8 cellular contexts compared by ENCODE assay signal in the genomic region with DNA sequence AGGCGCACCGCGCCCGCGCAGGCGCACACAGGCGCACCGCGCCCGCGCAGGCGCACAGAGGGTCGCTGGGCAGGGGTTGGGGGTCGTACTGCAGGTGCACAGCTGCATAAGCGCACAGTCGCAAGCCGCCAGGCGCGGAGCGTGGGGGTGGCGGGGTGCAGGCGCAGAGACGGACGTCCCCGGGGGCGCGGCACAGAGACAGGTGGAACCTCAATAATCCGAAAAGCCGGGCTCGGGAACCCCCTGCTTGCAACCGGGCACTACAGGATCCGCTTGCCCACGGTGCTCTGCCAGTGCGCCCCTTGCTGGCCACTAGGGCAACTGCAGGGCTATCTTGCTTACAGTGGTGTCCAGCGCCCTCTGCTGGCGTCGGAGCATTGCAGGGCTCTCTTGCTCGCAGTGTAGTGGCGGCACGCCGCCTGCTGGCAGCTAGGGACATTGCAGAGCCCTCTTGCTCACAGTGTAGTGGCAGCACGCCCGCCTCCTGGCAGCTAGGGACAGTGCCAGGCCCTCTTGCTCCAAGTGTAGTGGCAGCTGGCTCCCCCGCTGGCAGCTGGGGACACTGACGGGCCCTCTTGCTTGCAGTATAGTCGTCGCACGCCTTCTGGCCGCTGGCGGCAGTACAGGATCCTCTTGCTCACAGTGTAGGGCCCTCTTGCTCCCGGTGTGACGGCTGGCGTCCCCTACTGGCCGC. TPM values are rescaled to one million over a fixed set of nuclear protein-coding genes. Genes with fewer than 3 reads are reported as not detected.
DNase-seq lines count a peak whose midpoint lies in the region; ATAC-seq and TF ChIP-seq lines count a peak whose summit lies in the region.

No MANE protein-coding gene starts in this region.

- H3K9me3 ChIP-seq in AG04450 (ENCODE audit: control insufficient read depth, insufficient read depth, low read length) = peaks cover 11% of the 10 kb centered on the region

- TF ChIP-seq CTCF in AG04450 (IDR thresholded peaks at IDR 0.05; ENCODE audit: low read depth, low read length) = peak; percentile 25; the same call in 1 of the 2 replicates

- POLR2A ChIA-PET in AG04450 (lab: Yijun Ruan, JAX) = no interaction called here

- H3K27me3 Mint-ChIP-seq in naive B cell = peaks cover 3 to 24% (median 20%) of the 10 kb centered on the region in 3 donors

- peak overlapping the region in 1 of 6 donors; percentile 47 for H3K27ac Mint-ChIP-seq in naive B cell

- H3K27ac ChIP-seq in AG04450 (ENCODE audit: low read depth, low read length) = no peak overlapping the region

- DNase-seq in AG04450 (ENCODE audit: low read depth, low spot score) = no peak
- DNase-seq in HT1080 (ENCODE audit: low read depth) = peak; percentile 61
- DNase-seq in activated CD4-positive, alpha-beta T cell treated with anti-CD3 and anti-CD28 coated beads for 4 hours = peak; percentile 42 to 47
- DNase-seq in dermis blood vessel endothelial cell = peak; percentile 64
- DNase-seq in naive B cell = peak; percentile 23
- peak; percentile 76 for DNase-seq in stimulated activated naive CD8-positive, alpha-beta T cell treated with anti-CD3 and anti-CD28 coated beads, Interleukin-15, Interleukin-2, amounts not matched to agents 100 U/mL and 50 U/mL, for 24 hours
- DNase-seq in DMS114 treated with DMSO at 0.1 percent for 48 hours (lab: John Stamatoyannopoulos, UW; ENCODE audit: unreplicated experiment) = no peak
- no peak for DNase-seq in HuH-7.5 (ENCODE audit: low spot score)

- no peaks in the 10 kb centered on the region for H3K27me3 ChIP-seq in AG04450 (ENCODE audit: control insufficient read depth, insufficient read depth, low read length)

- H3K9me3 Mint-ChIP-seq in naive B cell = no peaks in the 10 kb centered on the region

- peak overlapping the region in 2 of 8 donors; percentile 12 to 77 for H3K4me3 Mint-ChIP-seq in naive B cell

- CTCF ChIA-PET in AG04450 (lab: Charles Lee) = interaction anchor here (1.0 kb wide), 1 partner anchor 279 kb away, joined by 3 read pairs; no protein-coding TSS in a partner anchor

- H3K36me3 Mint-ChIP-seq in naive B cell = no peaks in the 10 kb centered on the region

- H3K4me3 ChIP-seq in AG04450 (ENCODE audit: low read depth, low read length) = no peak overlapping the region

- no peaks in the 10 kb centered on the region for H3K4me1 Mint-ChIP-seq in naive B cell

- peak; percentile 50 to 61 for ATAC-seq in naive B cell (ENCODE audit: low read depth in 2 of 2)
- ATAC-seq in stimulated activated naive CD8-positive, alpha-beta T cell treated with anti-CD3 and anti-CD28 coated beads, Interleukin-15, Interleukin-2, amounts not matched to agents 100 U/mL and 50 U/mL, for 24 hours = peak; percentile 52

RNA-seq across cellular contexts. Expression of a gene that starts 34.9 kb away (rescaled TPM):
- not detected in 2 replicates for polyA plus RNA-seq in AG04450 (2011; rRNA removed)
- polyA minus RNA-seq in AG04450 (2011; rRNA and poly(A)+ RNA removed) = not detected in 2 replicates
- 0.02 TPM in 1 of 2 replicates, not detected in the other for total RNA-seq in HT1080 (2014; rRNA removed; shearing (Covaris generic))
- polyA plus RNA-seq in HT1080 (2015; cell fraction: cytosol; rRNA removed) = 0.03 TPM in 1 of 2 replicates, not detected in the other
- polyA plus RNA-seq in HT1080 (2015; cell fraction: nucleus; rRNA removed) = not detected in 2 replicates
- total RNA-seq in dermis blood vessel endothelial cell = 0.28 and 0.51 TPM in 2 replicates
- not detected for polyA plus RNA-seq in naive B cell (ENCODE audit: low read depth in 6 of 6)

Comparison
In these comparisons a context has a peak if more than half of its experiments do, and no peak if none do; other contexts are left out.
1. DNase-seq: peak in HT1080 (single experiment), activated CD4-positive, alpha-beta T cell treated with anti-CD3 and anti-CD28 coated beads for 4 hours (2 of 2), dermis blood vessel endothelial cell (single experiment), naive B cell (single experiment) and stimulated activated naive CD8-positive, alpha-beta T cell treated with anti-CD3 and anti-CD28 coated beads, Interleukin-15, Interleukin-2, amounts not matched to agents 100 U/mL and 50 U/mL, for 24 hours (single experiment); none in AG04450 (single experiment), DMS114 treated with DMSO at 0.1 percent for 48 hours (single experiment) and HuH-7.5 (single experiment).